ENCODE assay signal across 1 cellular context in the genomic region with DNA sequence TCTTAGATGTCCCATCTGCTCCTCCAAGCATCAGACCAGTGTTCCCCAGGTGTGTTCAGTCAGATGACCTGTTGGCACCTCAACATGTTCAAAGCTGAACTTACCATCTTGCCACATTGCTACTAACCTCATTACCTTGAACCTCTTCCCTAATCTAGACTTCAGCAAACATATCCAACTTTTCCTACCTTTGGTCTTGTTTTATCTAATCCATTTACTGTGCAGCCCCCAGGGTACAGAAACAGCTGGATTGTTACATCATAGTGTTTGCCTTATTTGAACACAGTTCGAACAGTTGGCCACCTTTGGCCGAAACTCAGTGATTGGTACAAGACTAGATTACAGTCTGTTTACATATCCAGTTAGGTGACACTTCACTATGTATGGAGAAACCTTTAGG.
TF ChIP-seq lines count a peak whose summit lies in the region.

No MANE protein-coding gene starts in this region.

TF ChIP-seq in liver, 16 proteins besides CTCF, POLR2A, EP300 and RAD21 (continued from another document):
- peak; percentile 88 for TF ChIP-seq FOXA1 (IDR thresholded peaks at IDR 0.05)
- peak; percentile 59 to 92 for TF ChIP-seq JUND (IDR thresholded peaks at IDR 0.05)
- TF ChIP-seq HNF4G (IDR thresholded peaks at IDR 0.05), result peak; percentile 85
- TF ChIP-seq GABPA (IDR thresholded peaks at IDR 0.05 in 1 of 2, conservative IDR thresholded peaks at IDR 0.05 in 1 of 2), result no peak
